ENCODE assay signal across 8 cellular contexts in genomic region chr4:20252656-20253271, GRCh38. TPM values are rescaled to one million over a fixed set of nuclear protein-coding genes. Genes with fewer than 3 reads are reported as not detected.
DNase-seq lines count a peak whose midpoint lies in the region; ATAC-seq and TF ChIP-seq lines count a peak whose summit lies in the region.

No MANE protein-coding gene starts in this region.

- peak; percentile 33 for ATAC-seq in omental fat pad (ENCODE audit: low FRiP score)

- DNase-seq in NCI-H82 (lab: John Stamatoyannopoulos, UW) (peak; percentile 43), NCI-H82 treated with DMSO at 0.1 percent for 48 hours (lab: John Stamatoyannopoulos, UW; ENCODE audit: unreplicated experiment) (no peak), fibroblast of gingiva (ENCODE audit: low read depth) (peak; percentile 34), omental fat pad (ENCODE audit: low spot score) (no peak), NOMO-1 treated with dmso at 0.1 percent for 144 hours (lab: John Stamatoyannopoulos, UW; ENCODE audit: unreplicated experiment) (no peak), NCI-H446 treated with DMSO at 0.1 percent for 48 hours (lab: John Stamatoyannopoulos, UW) (no peak), SHP77 treated with DMSO at 0.1 percent for 48 hours (lab: John Stamatoyannopoulos, UW) (no peak)

- TF ChIP-seq CTCF in omental fat pad (IDR thresholded peaks at IDR 0.05): no peak

TF ChIP-seq in PFSK-1, 5 proteins besides CTCF, POLR2A, EP300 and RAD21:
- TF ChIP-seq POLR2AphosphoS5 (IDR thresholded peaks at IDR 0.05; ENCODE audit: low read depth, low read length): peak; percentile 70; the same call in 1 of the 2 replicates
- TF ChIP-seq SIN3A (IDR thresholded peaks at IDR 0.05; ENCODE audit: borderline replicate concordance, insufficient read depth, low read length): 0 out of 2 replicates have a peak, but pooled peaks have one; percentile 17
- TF ChIP-seq REST (IDR thresholded peaks at IDR 0.05; ENCODE audit: insufficient read depth in 1 of 2, low read depth in 2 of 2, low read length in 2 of 2): no peak
- TF ChIP-seq FOXP2 (optimal IDR thresholded peaks at IDR 0.05; ENCODE audit: borderline replicate concordance, extremely low read depth, extremely low read length, insufficient read depth): no peak
- 0 out of 2 replicates have a peak, but pooled peaks have one; percentile 48 for TF ChIP-seq TAF1 (IDR thresholded peaks at IDR 0.05; ENCODE audit: borderline replicate concordance, insufficient read depth, low read length)
TF ChIP-seq in PFSK-1: peak in this region for 3.

RNA-seq across cellular contexts. Expression of gene SLIT2, which starts 1.1 kb away (rescaled TPM):
- polyA plus RNA-seq in PFSK-1 (2012; ENCODE audit: insufficient read length, low read depth): 13.3 TPM
- 10 to 100 TPM; 13.4 to 45.6 (median 18.6) TPM for total RNA-seq in omental fat pad

Comparison
In these comparisons a context has a peak if more than half of its experiments do, and no peak if none do; other contexts are left out.
1. DNase-seq: peak in NCI-H82 (single experiment) and fibroblast of gingiva (single experiment); none in NCI-H82 treated with DMSO at 0.1 percent for 48 hours (single experiment), omental fat pad (single experiment), NOMO-1 treated with dmso at 0.1 percent for 144 hours (single experiment), NCI-H446 treated with DMSO at 0.1 percent for 48 hours (single experiment) and SHP77 treated with DMSO at 0.1 percent for 48 hours (single experiment).